ENCODE assay signal across 13 cellular contexts in genomic region chr21:43340491-43341348, GRCh38.
DNase-seq lines count a peak whose midpoint lies in the region; ATAC-seq, FAIRE-seq and TF ChIP-seq lines count a peak whose summit lies in the region.
"Had no signal": no experiment of that assay in that cellular context is flagged by ENCODE, and none has a peak within 500 bp of the region (broad histone marks: within the 10 kb centered on the region; RNA-seq: fewer than 3 reads in every experiment).

No MANE protein-coding gene starts in this region.

- H3K4me2 ChIP-seq in endothelial cell of umbilical vein (ENCODE audit: insufficient read depth, low read length) (no peak overlapping the region), osteoblast (ENCODE audit: insufficient read depth, low read length) (peak overlapping the region; percentile 48)

- FAIRE-seq in endothelial cell of umbilical vein (lab: Jason Lieb, UNC): peak; percentile 79

- no TSS peak for BruUV-seq in endothelial cell of umbilical vein (replicated peaks; lab: Mats Ljungman, UMichigan)

- H3K9me1 ChIP-seq in endothelial cell of umbilical vein (replicated peaks; ENCODE audit: control insufficient read depth, extremely low read depth, insufficient read depth, low read length): no peaks in the 10 kb centered on the region

- H3K27ac ChIP-seq in endothelial cell of umbilical vein (ENCODE audit: insufficient read depth, low read depth, low read length): peak overlapping the region; percentile 87
- peak overlapping the region; percentile 71 for H3K27ac ChIP-seq in osteoblast (ENCODE audit: low read depth, low read length)
- no peak overlapping the region for H3K27ac ChIP-seq in ascending aorta
- H3K27ac ChIP-seq: dorsolateral prefrontal cortex, Peyer's patch had no signal

- dilution Hi-C loops in endothelial cell of umbilical vein (cut with MboI; ENCODE audit: extremely low pct_ligation_motif_present, low sequenced_read_pairs): no loop called here

- no peak for ATAC-seq in activated CD4-positive, CD25-positive, alpha-beta regulatory T cell treated with anti-CD3 and anti-CD28 coated beads, Interleukin-2, amount 50 U/mL, for 24 hours

- H4K20me1 ChIP-seq in endothelial cell of umbilical vein (replicated peaks; ENCODE audit: control insufficient read depth, extremely low read depth, insufficient read depth, low read length): no peaks in the 10 kb centered on the region
- H4K20me1 ChIP-seq in osteoblast (ENCODE audit: insufficient read depth, low read length): no peaks in the 10 kb centered on the region

- H3K4me3 ChIP-seq in endothelial cell of umbilical vein (replicated peaks in 1 of 3; ENCODE audit: insufficient read depth in 1 of 3, low read depth in 1 of 3, low read length in 3 of 3) (no peak overlapping the region), osteoblast (ENCODE audit: insufficient read depth, low read length) (no peak overlapping the region), ascending aorta (no peak overlapping the region)
- H3K4me3 ChIP-seq: dorsolateral prefrontal cortex, Peyer's patch, skin epidermis had no signal

- H3K79me2 ChIP-seq in endothelial cell of umbilical vein (ENCODE audit: control insufficient read depth, insufficient read depth, low read length) (no peaks in the 10 kb centered on the region), osteoblast (ENCODE audit: insufficient read depth, low read length) (no peaks in the 10 kb centered on the region)

- CTCF ChIA-PET in endothelial cell of umbilical vein (lab: Charles Lee): interaction anchor here (0.6 to 1.3 kb wide), 4 partner anchors 9 to 305 kb away, joined by 3 read pairs; no protein-coding TSS in a partner anchor

- H3K36me3 ChIP-seq in endothelial cell of umbilical vein (ENCODE audit: control insufficient read depth in 2 of 2, extremely low read depth in 1 of 2, insufficient read depth in 2 of 2, low read length in 2 of 2) (no peaks in the 10 kb centered on the region), osteoblast (ENCODE audit: insufficient read depth, low read length) (no peaks in the 10 kb centered on the region), ascending aorta (no peaks in the 10 kb centered on the region)
- H3K36me3 ChIP-seq: Peyer's patch had no signal

- POLR2A ChIA-PET in endothelial cell of umbilical vein (lab: Charles Lee): no interaction called here

- H2AFZ ChIP-seq in endothelial cell of umbilical vein (ENCODE audit: low read depth, low read length) (no peak overlapping the region), osteoblast (ENCODE audit: low read length) (no peak overlapping the region)

- no peaks in the 10 kb centered on the region for H3K9me3 ChIP-seq in endothelial cell of umbilical vein (replicated peaks; ENCODE audit: control insufficient read depth, insufficient read depth, low read length)
- no peaks in the 10 kb centered on the region for H3K9me3 ChIP-seq in osteoblast (ENCODE audit: low read depth, low read length)
- no peaks in the 10 kb centered on the region for H3K9me3 ChIP-seq in ascending aorta
- H3K9me3 ChIP-seq: Peyer's patch had no signal

- H3K4me1 ChIP-seq in endothelial cell of umbilical vein (ENCODE audit: control insufficient read depth, extremely low read depth, insufficient read depth, low read length) (peaks cover 26% of the 10 kb centered on the region), osteoblast (ENCODE audit: insufficient read depth, low read length) (peaks cover 10% of the 10 kb centered on the region), ascending aorta (no peaks in the 10 kb centered on the region)

- no peak for TF ChIP-seq CTCF in endothelial cell of umbilical vein (IDR thresholded peaks at IDR 0.05; ENCODE audit: extremely low read depth in 1 of 2, insufficient read depth in 1 of 2, low read depth in 1 of 2, low read length in 2 of 2)
- TF ChIP-seq CTCF in osteoblast (IDR thresholded peaks at IDR 0.05; ENCODE audit: extremely low read depth, low read depth, low read length): no peak
- TF ChIP-seq CTCF in ascending aorta (IDR thresholded peaks at IDR 0.05): no peak

- no peak overlapping the region for H3K9ac ChIP-seq in endothelial cell of umbilical vein (replicated peaks; ENCODE audit: extremely low read depth, insufficient read depth, low read length)

- no peak for TF ChIP-seq POLR2A in endothelial cell of umbilical vein (IDR thresholded peaks at IDR 0.05; ENCODE audit: low read depth, low read length)

- H3K27me3 ChIP-seq in endothelial cell of umbilical vein (ENCODE audit: control insufficient read depth in 2 of 2, insufficient read depth in 2 of 2, low read length in 2 of 2) (no peaks in the 10 kb centered on the region), osteoblast (ENCODE audit: insufficient read depth, low read length) (no peaks in the 10 kb centered on the region), ascending aorta (no peaks in the 10 kb centered on the region)
- H3K27me3 ChIP-seq: dorsolateral prefrontal cortex, Peyer's patch had no signal

- intact Hi-C loops in endothelial cell of umbilical vein (cut with micrococcal nuclease) (loop anchor here (1.0 kb wide), 1 partner anchor 8 kb away; no protein-coding TSS in a partner anchor), ascending aorta (cut with DNase I) (no loop called here)

- DNase-seq in Daoy (ENCODE audit: low read depth) (peak; percentile 92), NCI-H460 (ENCODE audit: extremely low read depth, low read depth) (peak; percentile 74), endothelial cell of umbilical vein (ENCODE audit: low read depth, low spot score) (peak; percentile 56), osteoblast (ENCODE audit: insufficient read length, low spot score, missing footprints) (peak; percentile 94), NCI-H748 treated with DMSO at 0.1 percent for 48 hours (lab: John Stamatoyannopoulos, UW) (no peak), ascending aorta (ENCODE audit: low spot score in 2 of 2) (no peak), NCI-H2029 treated with DMSO at 0.1 percent for 48 hours (lab: John Stamatoyannopoulos, UW) (no peak)
- DNase-seq: activated CD8-positive, alpha-beta memory T cell treated with anti-CD3 and anti-CD28 coated beads, Interleukin-2, amount 50 U/mL, for 4 hours; dorsolateral prefrontal cortex; NCI-H1105 treated with DMSO at 0.1 percent for 48 hours; Peyer's patch had no signal

TF ChIP-seq in endothelial cell of umbilical vein, 7 proteins besides CTCF, POLR2A, EP300 and RAD21:
- TF ChIP-seq FOS (IDR thresholded peaks at IDR 0.05; ENCODE audit: borderline replicate concordance, insufficient read depth, low read length) (peak; percentile 42), GATA2 (IDR thresholded peaks at IDR 0.05; ENCODE audit: insufficient read depth, insufficient read length, low read depth, low read length) (no peak), MYC (IDR thresholded peaks at IDR 0.05; ENCODE audit: low read depth, low read length) (no peak), POLR2AphosphoS5 (IDR thresholded peaks at IDR 0.05; ENCODE audit: insufficient read depth, low read depth, low read length) (peak; percentile 28), JUN (IDR thresholded peaks at IDR 0.05; ENCODE audit: borderline replicate concordance, insufficient read depth, insufficient read length, low read depth) (no peak), MAX (IDR thresholded peaks at IDR 0.05; ENCODE audit: insufficient read depth, insufficient read length) (peak; percentile 21), EZH2 (IDR thresholded peaks at IDR 0.05; ENCODE audit: borderline replicate concordance, low read depth, low read length, severe bottlenecking) (no peak)

Comparison
In these comparisons a context has a peak if more than half of its experiments do, and no peak if none do; other contexts are left out.
1. DNase-seq: peak in Daoy (single experiment), NCI-H460 (single experiment), endothelial cell of umbilical vein (single experiment) and osteoblast (single experiment); none in NCI-H748 treated with DMSO at 0.1 percent for 48 hours (single experiment), ascending aorta (0 of 2) and NCI-H2029 treated with DMSO at 0.1 percent for 48 hours (single experiment).
2. H3K27ac ChIP-seq: peak in endothelial cell of umbilical vein (single experiment) and osteoblast (single experiment); none in ascending aorta (0 of 2).